In genomic region chr1:46043491-46044017, GRCh38 we compare ENCODE assay signal across 9 cellular contexts.
DNase-seq lines count a peak whose midpoint lies in the region; ATAC-seq and TF ChIP-seq lines count a peak whose summit lies in the region.
"Had no signal": no experiment of that assay in that cellular context is flagged by ENCODE, and none has a peak within 500 bp of the region (broad histone marks: within the 10 kb centered on the region; RNA-seq: fewer than 3 reads in every experiment).

No MANE protein-coding gene starts in this region.

- no peaks in the 10 kb centered on the region for H3K36me3 Mint-ChIP-seq in CD14-positive monocyte

- peak overlapping the region; percentile 12 to 77 for H3K4me3 Mint-ChIP-seq in CD14-positive monocyte

- intact Hi-C loops in CD14-positive monocyte (cut with micrococcal nuclease): no loop called here

- DNase-seq in CD14-positive monocyte (ENCODE audit: low spot score): no peak
- DNase-seq in UCSD-AML1 (lab: John Stamatoyannopoulos, UW; ENCODE audit: unreplicated experiment): peak; percentile 39
- no peak for DNase-seq in stimulated activated CD8-positive, alpha-beta memory T cell treated with anti-CD3 and anti-CD28 coated beads, Interleukin-4, amount 100 ng/mL, for 48 hours
- DNase-seq in NCI-H526 (lab: John Stamatoyannopoulos, UW): no peak
- no peak for DNase-seq in ACHN
- DNase-seq in cerebellar nuclear complex (lab: John Stamatoyannopoulos, UW): no peak
- DNase-seq: pancreas had no signal

- peaks cover 26% of the 10 kb centered on the region for H3K4me1 Mint-ChIP-seq in CD14-positive monocyte

- H3K9me3 Mint-ChIP-seq in CD14-positive monocyte: peaks cover 0 to 2% (median 0%) of the 10 kb centered on the region in 7 donors

- peaks cover 0 to 5% (median 1%) of the 10 kb centered on the region in 3 donors for H3K27me3 Mint-ChIP-seq in CD14-positive monocyte (ENCODE audit: low read depth in 3 of 3)

- H3K27ac Mint-ChIP-seq in CD14-positive monocyte: peak overlapping the region in 3 of 7 donors; percentile 3 to 68 (median 48)

- TF ChIP-seq CTCF in CD14-positive monocyte (IDR thresholded peaks at IDR 0.05): no peak

- ATAC-seq in GM19438 (IDR thresholded peaks at IDR 0.05; ENCODE audit: low read depth, unreplicated experiment): peak; percentile 89
- peak; percentile 88 for ATAC-seq in HG03175 (IDR thresholded peaks at IDR 0.05; ENCODE audit: unreplicated experiment)

- in situ Hi-C loops in ACHN (cut with HindIII; ENCODE audit: low pct_ligation_motif_present, low pct_unique_long_range_greater_than_20kb, low sequenced_read_pairs): loop anchor here (25.0 kb wide), 1 partner anchor 144 kb away; the partner anchor contains the start of genes P3R3URF, POMGNT1 and TSPAN1
